17 cellular contexts compared by ENCODE assay signal in genomic region chr17:3690094-3690715, GRCh38. TPM values are rescaled to one million over a fixed set of nuclear protein-coding genes. Genes with fewer than 3 reads are reported as not detected.
DNase-seq lines count a peak whose midpoint lies in the region; ATAC-seq and TF ChIP-seq lines count a peak whose summit lies in the region.
"Had no signal": no experiment of that assay in that cellular context is flagged by ENCODE, and none has a peak within 500 bp of the region (broad histone marks: within the 10 kb centered on the region; RNA-seq: fewer than 3 reads in every experiment).

No MANE protein-coding gene starts in this region.

- CTCF ChIA-PET in HEK293 (lab: Yijun Ruan, JAX): interaction anchor here (0.7 kb wide), 1 partner anchor 144 kb away, joined by 4 read pairs; no protein-coding TSS in a partner anchor

- POLR2A ChIA-PET in HEK293 (lab: Yijun Ruan, JAX): interaction anchor here (1.6 kb wide), 1 partner anchor 33 kb away, joined by 5 read pairs; the partner anchor contains the start of gene HASPIN

- no peak overlapping the region for H3K4me3 ChIP-seq in BLaER1
- no peak overlapping the region for H3K4me3 ChIP-seq in HEK293 (ENCODE audit: low read depth, low read length)
- no peak overlapping the region for H3K4me3 ChIP-seq in osteoblast (ENCODE audit: insufficient read depth, low read length)

- H2AFZ ChIP-seq in osteoblast (ENCODE audit: low read length): no peak overlapping the region

- H3K79me2 ChIP-seq in osteoblast (ENCODE audit: insufficient read depth, low read length): no peaks in the 10 kb centered on the region

- H3K36me3 ChIP-seq in BLaER1 (peaks cover 21% of the 10 kb centered on the region; the same call in 1 of the 2 replicates), HEK293 (ENCODE audit: control insufficient read depth in 2 of 2, insufficient read depth in 1 of 2, low read length in 2 of 2) (no peaks in the 10 kb centered on the region; a peak in 1 of 3 replicates), osteoblast (ENCODE audit: insufficient read depth, low read length) (no peaks in the 10 kb centered on the region)

- H4K20me1 ChIP-seq in BLaER1: peaks cover 25% of the 10 kb centered on the region
- H4K20me1 ChIP-seq in osteoblast (ENCODE audit: insufficient read depth, low read length): no peaks in the 10 kb centered on the region

- DNase-seq in epidermal melanocyte (ENCODE audit: insufficient read length, low spot score) (peak; percentile 4), osteoblast (ENCODE audit: insufficient read length, low spot score, missing footprints) (peak; percentile 84), DMS53 treated with DMSO at 0.1 percent for 48 hours (lab: John Stamatoyannopoulos, UW; ENCODE audit: unreplicated experiment) (no peak), NCI-H1417 (lab: John Stamatoyannopoulos, UW) (no peak), HT-29 (ENCODE audit: low spot score) (no peak)
- DNase-seq: AML-193; CD4-positive, alpha-beta T cell; IMR-90; NCI-H1930; NCI-H2171; NCI-H446; NCI-H69; NK-92 treated with Interleukin-12 subunit alpha and Interleukin-12 subunit beta, amount 100 ng/mL, for 24 hours had no signal

- ATAC-seq in GM19463 (IDR thresholded peaks at IDR 0.05; ENCODE audit: unreplicated experiment): no peak

- peak overlapping the region; percentile 22; the same call in 1 of the 2 replicates for H3K27ac ChIP-seq in BLaER1
- no peak overlapping the region for H3K27ac ChIP-seq in HEK293 (ENCODE audit: extremely low read depth, low read depth, low read length)
- H3K27ac ChIP-seq in osteoblast (ENCODE audit: low read depth, low read length): no peak overlapping the region
- H3K27ac ChIP-seq: RWPE1 had no signal

- H3K9me3 ChIP-seq in BLaER1: no peaks in the 10 kb centered on the region
- no peaks in the 10 kb centered on the region for H3K9me3 ChIP-seq in HEK293 (ENCODE audit: control insufficient read depth, insufficient read depth, low read depth, low read length)
- no peaks in the 10 kb centered on the region for H3K9me3 ChIP-seq in osteoblast (ENCODE audit: low read depth, low read length)

- no peak overlapping the region for H3K9ac ChIP-seq in BLaER1

- H3K4me1 ChIP-seq in BLaER1 (peaks cover 73% of the 10 kb centered on the region), HEK293 (ENCODE audit: control insufficient read depth, insufficient read depth, low read length) (no peaks in the 10 kb centered on the region; the same call in 1 of the 2 replicates), osteoblast (ENCODE audit: insufficient read depth, low read length) (peaks cover 5% of the 10 kb centered on the region)

- H3K4me2 ChIP-seq in BLaER1 (peak overlapping the region; percentile 94), osteoblast (ENCODE audit: insufficient read depth, low read length) (no peak overlapping the region)

- TF ChIP-seq CTCF in HEK293 (tag by site-specific recombination; IDR thresholded peaks at IDR 0.05) (no peak), osteoblast (IDR thresholded peaks at IDR 0.05; ENCODE audit: extremely low read depth, low read depth, low read length) (no peak)

- H3K27me3 ChIP-seq in BLaER1 (0 out of 2 replicates have a peak, but pooled peaks cover 6% of the 10 kb centered on the region), osteoblast (ENCODE audit: insufficient read depth, low read length) (peaks cover 3% of the 10 kb centered on the region)

TF ChIP-seq in HEK293, 187 proteins besides CTCF, POLR2A, EP300 and RAD21:
- TF ChIP-seq ZSCAN4 (tag by site-specific recombination; IDR thresholded peaks at IDR 0.05) (0 out of 2 replicates have a peak, but pooled peaks have one; percentile 5), GLIS1 (tag by site-specific recombination; IDR thresholded peaks at IDR 0.05) (peak; percentile 51), ZIC2 (tag by site-specific recombination; IDR thresholded peaks at IDR 0.05) (peak; percentile 43; the same call in 1 of the 2 replicates), ZNF580 (tag by site-specific recombination; IDR thresholded peaks at IDR 0.05) (no peak)
TF ChIP-seq in HEK293: peak in this region for 3.

RNA-seq across cellular contexts. Expression of gene P2RX5, which starts 5.8 kb away (rescaled TPM):
- 0.36 TPM in 1 of 2 replicates, not detected in the other for total RNA-seq in osteoblast
- total RNA-seq in HT-29 (2014; rRNA removed; shearing (Covaris generic)): 0.23 TPM in 1 of 2 replicates, not detected in the other

RNA-seq across cellular contexts. Expression of gene EMC6, which starts 21.6 kb away (rescaled TPM):
- total RNA-seq in osteoblast: 12.7 and 13.8 TPM in 2 replicates
- 35.5 and 54.7 TPM in 2 replicates for total RNA-seq in HT-29 (2014; rRNA removed; shearing (Covaris generic))

RNA-seq across cellular contexts. Expression of gene TAX1BP3, which starts 21.8 kb away (rescaled TPM):
- 149 and 164 TPM in 2 replicates for total RNA-seq in osteoblast
- total RNA-seq in HT-29 (2014; rRNA removed; shearing (Covaris generic)): 121 and 128 TPM in 2 replicates

RNA-seq across cellular contexts. Expression of gene HASPIN, which starts 33.5 kb away (rescaled TPM):
- 1.4 and 1.5 TPM in 2 replicates for total RNA-seq in osteoblast
- total RNA-seq in HT-29 (2014; rRNA removed; shearing (Covaris generic)): 13.1 and 17.1 TPM in 2 replicates

RNA-seq across cellular contexts. Expression of gene CTNS, which starts 53.6 kb away (rescaled TPM):
- total RNA-seq in osteoblast: 34.7 and 46.0 TPM in 2 replicates
- total RNA-seq in HT-29 (2014; rRNA removed; shearing (Covaris generic)): 10.3 and 18.4 TPM in 2 replicates

Comparison
In these comparisons a context has a peak if more than half of its experiments do, and no peak if none do; other contexts are left out.
1. DNase-seq: peak in epidermal melanocyte (single experiment) and osteoblast (single experiment); none in DMS53 treated with DMSO at 0.1 percent for 48 hours (single experiment), NCI-H1417 (0 of 3) and HT-29 (single experiment).